In the genomic region with DNA sequence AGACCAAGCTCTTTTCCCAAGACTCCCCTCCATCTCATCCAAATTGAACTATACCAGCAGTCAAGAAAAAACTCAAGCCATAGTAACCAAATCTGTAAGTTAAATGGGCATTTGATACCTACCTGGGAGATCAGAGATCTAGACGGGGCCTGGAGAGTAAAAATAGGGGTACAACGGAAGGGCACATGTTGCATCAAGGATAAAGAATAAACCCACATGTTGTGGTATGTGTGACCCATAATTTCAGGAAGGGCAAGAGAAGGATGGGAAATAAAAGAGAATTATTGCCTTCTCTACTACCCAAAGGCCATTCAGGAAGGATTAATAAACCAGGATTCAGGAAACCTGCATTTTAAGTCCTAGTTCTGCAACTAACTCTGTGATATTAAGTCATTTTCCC, we compare ENCODE assay signal across 11 cellular contexts. TPM values are rescaled to one million over a fixed set of nuclear protein-coding genes. Genes with fewer than 3 reads are reported as not detected.
"Had no signal": no experiment of that assay in that cellular context is flagged by ENCODE, and none has a peak within 500 bp of the region (broad histone marks: within the 10 kb centered on the region; RNA-seq: fewer than 3 reads in every experiment).

No MANE protein-coding gene starts in this region.

- H3K27ac ChIP-seq: GM23248 had no signal

- ATAC-seq: HCT116, K562 had no signal

- H3K9me3 ChIP-seq: HAP-1 had no signal

- DNase-seq: GM23248, GOT3, H7, HFFc6, KG1 had no signal

- H3K36me3 ChIP-seq: HAP-1 had no signal

- H3K4me1 ChIP-seq: HAP-1 had no signal

- H2AFZ ChIP-seq: GM23248 had no signal

- FAIRE-seq: HTR-8/SVneo had no signal

- H3K4me3 ChIP-seq: GM23248, HAP-1, K562 had no signal

- H3K9ac ChIP-seq: GM23248 had no signal

RNA-seq across cellular contexts. Expression of a gene that starts 1.5 kb away (rescaled TPM):
- total RNA-seq: GM23248, H4, H7, HFFc6, HT-29, K562 had no signal
- polyA plus RNA-seq: GM23248, K562 had no signal

RNA-seq across cellular contexts. Expression of a gene that starts 25.9 kb away (rescaled TPM):
- total RNA-seq: GM23248, H4, HT-29 had no signal
- polyA plus RNA-seq: GM23248 had no signal
